ENCODE assay signal across 19 cellular contexts in the genomic region with DNA sequence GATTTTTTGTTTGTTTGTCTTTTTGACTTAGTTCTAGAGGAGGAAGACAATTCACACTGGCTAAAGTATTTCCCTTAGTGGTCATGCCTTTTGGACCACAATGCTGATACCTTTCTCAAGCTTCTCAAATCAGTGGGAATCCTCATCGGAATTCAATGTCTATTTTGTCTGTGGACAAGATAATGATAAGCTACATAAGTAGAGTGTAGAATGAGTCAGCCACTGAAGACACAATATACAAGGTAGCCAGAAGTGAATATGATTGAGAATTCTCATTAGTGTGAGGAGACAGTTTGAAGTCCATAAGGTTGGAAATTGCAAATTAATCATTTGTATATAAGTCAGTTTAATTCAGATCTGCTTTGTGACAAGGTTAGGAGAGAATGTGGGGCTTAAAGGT. TPM values are rescaled to one million over a fixed set of nuclear protein-coding genes. Genes with fewer than 3 reads are reported as not detected.
"Had no signal": no experiment of that assay in that cellular context is flagged by ENCODE, and none has a peak within 500 bp of the region (broad histone marks: within the 10 kb centered on the region; RNA-seq: fewer than 3 reads in every experiment).

No MANE protein-coding gene starts in this region.

- H3K9me3 ChIP-seq: upper lobe of left lung had no signal

- H3K9ac ChIP-seq: parathyroid adenoma had no signal

- H3K27ac ChIP-seq: parathyroid adenoma, upper lobe of left lung had no signal

- H3K4me3 ChIP-seq: upper lobe of left lung had no signal

- H3K27ac Mint-ChIP-seq: activated CD4-positive, alpha-beta T cell treated with anti-CD3 and anti-CD28 coated beads, Interleukin-2, amount 10 ng/mL, durations not matched to agents 24 days and 14 days; activated naive CD4-positive, alpha-beta T cell treated with anti-CD3 and anti-CD28 coated beads, Interleukin-2, amount 50 U/mL, for 72 hours; activated T-cell treated with anti-CD3 and anti-CD28 coated beads, Interleukin-2, amount 50 U/mL, for 72 hours; naive B cell had no signal

- H3K4me1 ChIP-seq: parathyroid adenoma had no signal

- DNase-seq: activated CD4-positive, alpha-beta T cell treated with anti-CD3 and anti-CD28 coated beads, Interleukin-2, amount 10 ng/mL, durations not matched to agents 24 days and 14 days; activated CD4-positive, CD25-positive, alpha-beta regulatory T cell; activated CD8-positive, alpha-beta memory T cell treated with anti-CD3 and anti-CD28 coated beads, Interleukin-2, amount 50 U/mL, for 48 hours; activated gamma-delta T cell; activated T-cell treated with anti-CD3 and anti-CD28 coated beads, Interleukin-2, amount 50 U/mL, for 72 hours; erythroblast; islet precursor cell; naive B cell; small intestine; stimulated activated CD4-positive, alpha-beta T cell treated with anti-CD3 and anti-CD28 coated beads, Interleukin-4, amount 100 ng/mL, for 24 hours; stimulated activated naive CD4-positive, alpha-beta T cell treated with Interleukin-2 at 50 U/mL for 16 hours; substantia nigra; SW 1271; upper lobe of left lung had no signal

- H3K4me3 Mint-ChIP-seq: activated CD4-positive, alpha-beta T cell treated with anti-CD3 and anti-CD28 coated beads, Interleukin-2, amount 10 ng/mL, durations not matched to agents 24 days and 14 days; activated T-cell treated with anti-CD3 and anti-CD28 coated beads, Interleukin-2, amount 50 U/mL, for 72 hours; naive B cell had no signal

- H3K36me3 ChIP-seq: upper lobe of left lung had no signal

- ATAC-seq: activated naive CD4-positive, alpha-beta T cell treated with anti-CD3 and anti-CD28 coated beads, Interleukin-2, amount 50 U/mL, for 72 hours; activated T-cell treated with anti-CD3 and anti-CD28 coated beads, Interleukin-2, amount 50 U/mL, for 72 hours had no signal

- H3K36me3 Mint-ChIP-seq: naive B cell had no signal

- H3K9me3 Mint-ChIP-seq: activated CD4-positive, alpha-beta T cell treated with anti-CD3 and anti-CD28 coated beads, Interleukin-2, amount 10 ng/mL, durations not matched to agents 24 days and 14 days; activated T-cell treated with anti-CD3 and anti-CD28 coated beads, Interleukin-2, amount 50 U/mL, for 72 hours had no signal

- FAIRE-seq: small intestine had no signal

RNA-seq across cellular contexts. Expression of a gene that starts 4.1 kb away (rescaled TPM):
- total RNA-seq: activated CD4-positive, alpha-beta T cell treated with anti-CD3 and anti-CD28 coated beads, Interleukin-2, amount 10 ng/mL, durations not matched to agents 24 days and 14 days; activated naive CD4-positive, alpha-beta T cell treated with anti-CD3 and anti-CD28 coated beads, Interleukin-2, amount 50 U/mL, for 72 hours; activated T-cell treated with anti-CD3 and anti-CD28 coated beads, Interleukin-2, amount 50 U/mL, for 72 hours; dermis microvascular lymphatic vessel endothelial cell; lung microvascular endothelial cell; T-helper 2 cell treated with Interferon-gamma antibody and Interleukin-4, amounts not matched to agents 100 ng/mL and 5 ng/mL, for 36 hours; upper lobe of left lung had no signal
